1 cellular context compared by ENCODE assay signal in genomic region chr19:51703655-51704515, GRCh38.
TF ChIP-seq lines count a peak whose summit lies in the region.

No MANE protein-coding gene starts in this region.

TF ChIP-seq in K562, 482 proteins besides CTCF, POLR2A, EP300 and RAD21 (continued from another document and continues in another):
- no peak; the same call in 1 of the 2 replicates for TF ChIP-seq ZHX1 (conservative IDR thresholded peaks at IDR 0.05; ENCODE audit: low read length)
- no peak for TF ChIP-seq ZNF586 (CRISPR knock-in tag; conservative IDR thresholded peaks at IDR 0.05)
- no peak for TF ChIP-seq HNRNPUL1 (IDR thresholded peaks at IDR 0.05; ENCODE audit: low read length)
- 0 out of 2 replicates have a peak, but pooled peaks have one; percentile 4 for TF ChIP-seq DPF2 (IDR thresholded peaks at IDR 0.05)
- TF ChIP-seq ATF6 (CRISPR knock-in tag; IDR thresholded peaks at IDR 0.05) = no peak
- TF ChIP-seq SAP30 (IDR thresholded peaks at IDR 0.05; ENCODE audit: borderline replicate concordance, insufficient read depth, low read depth, low read length, poor library complexity, severe bottlenecking) = peak; percentile 28
- TF ChIP-seq PRPF4 (IDR thresholded peaks at IDR 0.05; ENCODE audit: insufficient read depth, low read depth, low read length, poor library complexity, severe bottlenecking) = no peak
- TF ChIP-seq ZNF511 (CRISPR knock-in tag; IDR thresholded peaks at IDR 0.05) = peak; percentile 66; the same call in 1 of the 2 replicates
- no peak for TF ChIP-seq ZNF280B (CRISPR knock-in tag; IDR thresholded peaks at IDR 0.05)
- no peak for TF ChIP-seq ZNF165 (CRISPR knock-in tag; IDR thresholded peaks at IDR 0.05; ENCODE audit: borderline replicate concordance)
- TF ChIP-seq AFF4 (CRISPR knock-in tag; IDR thresholded peaks at IDR 0.05) = peak; percentile 60
- TF ChIP-seq MCM7 (IDR thresholded peaks at IDR 0.05) = no peak
- no peak for TF ChIP-seq PHF21A (IDR thresholded peaks at IDR 0.05; ENCODE audit: borderline replicate concordance, low read depth)
- peak; percentile 91; the same call in 1 of the 2 replicates for TF ChIP-seq POLR2AphosphoS2 (IDR thresholded peaks at IDR 0.05; ENCODE audit: low read length)
- TF ChIP-seq FOXA3 (CRISPR knock-in tag; conservative IDR thresholded peaks at IDR 0.05 in 1 of 2, IDR thresholded peaks at IDR 0.05 in 1 of 2) = 0 out of 4 replicates have a peak, but pooled peaks of 1 of the 2 experiments have one; percentile 21
- TF ChIP-seq CTCFL (IDR thresholded peaks at IDR 0.05; ENCODE audit: borderline replicate concordance, insufficient read depth, low read depth, low read length, poor library complexity, severe bottlenecking) = peak; percentile 81
- TF ChIP-seq SRSF7 (optimal IDR thresholded peaks at IDR 0.05; ENCODE audit: low read depth, low read length) = no peak
- no peak for TF ChIP-seq FOXP4 (CRISPR knock-in tag; IDR thresholded peaks at IDR 0.05; ENCODE audit: borderline replicate concordance)
- TF ChIP-seq FOXJ3 (CRISPR knock-in tag; IDR thresholded peaks at IDR 0.05) = no peak
- TF ChIP-seq KAT7 (CRISPR knock-in tag; IDR thresholded peaks at IDR 0.05; ENCODE audit: borderline replicate concordance) = no peak
- TF ChIP-seq ZNF23 (CRISPR knock-in tag; IDR thresholded peaks at IDR 0.05) = no peak
- peak; percentile 86 for TF ChIP-seq EP400 (IDR thresholded peaks at IDR 0.05)
- no peak for TF ChIP-seq ESRRB (CRISPR knock-in tag; IDR thresholded peaks at IDR 0.05; ENCODE audit: borderline replicate concordance)
- no peak for TF ChIP-seq CEBPG (CRISPR knock-in tag; IDR thresholded peaks at IDR 0.05)
- no peak for TF ChIP-seq CEBPG (tag; conservative IDR thresholded peaks at IDR 0.05 in 1 of 2, IDR thresholded peaks at IDR 0.05 in 1 of 2)
- peak; percentile 57 for TF ChIP-seq ATF7 (IDR thresholded peaks at IDR 0.05)
- TF ChIP-seq ZNF24 (IDR thresholded peaks at IDR 0.05) = no peak
- TF ChIP-seq TEAD2 (tag; IDR thresholded peaks at IDR 0.05) = no peak
- peak; percentile 93 for TF ChIP-seq SP1 (CRISPR knock-in tag; IDR thresholded peaks at IDR 0.05)
- TF ChIP-seq CREB3 (tag; conservative IDR thresholded peaks at IDR 0.05; ENCODE audit: low read depth) = no peak
- TF ChIP-seq ZC3H8 (IDR thresholded peaks at IDR 0.05) = no peak
- TF ChIP-seq MTA3 (IDR thresholded peaks at IDR 0.05; ENCODE audit: borderline replicate concordance) = peak; percentile 70; the same call in 1 of the 2 replicates
- TF ChIP-seq SMAD1 (IDR thresholded peaks at IDR 0.05; ENCODE audit: low read depth, low read length, partially characterized antibody) = peak; percentile 30
- no peak for TF ChIP-seq ZNF408 (CRISPR knock-in tag; IDR thresholded peaks at IDR 0.05; ENCODE audit: low read depth)
- no peak for TF ChIP-seq ZC3H4 (CRISPR knock-in tag; IDR thresholded peaks at IDR 0.05; ENCODE audit: borderline replicate concordance)
- no peak for TF ChIP-seq HNRNPK (IDR thresholded peaks at IDR 0.05; ENCODE audit: low read depth, low read length, poor library complexity, severe bottlenecking)
- TF ChIP-seq ZNF740 (CRISPR knock-in tag; IDR thresholded peaks at IDR 0.05) = 0 out of 2 replicates have a peak, but pooled peaks have one; percentile 22
- no peak for TF ChIP-seq ZNF740 (tag; IDR thresholded peaks at IDR 0.05)
- no peak for TF ChIP-seq NR1H2 (CRISPR knock-in tag; IDR thresholded peaks at IDR 0.05)
- no peak; the same call in none of the 2 replicates for TF ChIP-seq POLR2H (tag; IDR thresholded peaks at IDR 0.05; ENCODE audit: low read depth)
- TF ChIP-seq NFXL1 (CRISPR knock-in tag; IDR thresholded peaks at IDR 0.05) = no peak
- 0 out of 2 replicates have a peak, but pooled peaks have one; percentile 28 for TF ChIP-seq ZNF75A (CRISPR knock-in tag; IDR thresholded peaks at IDR 0.05)
- no peak for TF ChIP-seq ZNF175 (CRISPR knock-in tag; IDR thresholded peaks at IDR 0.05; ENCODE audit: low read depth)
- no peak for TF ChIP-seq ILK (tag; IDR thresholded peaks at IDR 0.05; ENCODE audit: borderline replicate concordance, low read depth)
- TF ChIP-seq HES1 (IDR thresholded peaks at IDR 0.05; ENCODE audit: low read depth) = no peak
- TF ChIP-seq ZNF644 (tag; IDR thresholded peaks at IDR 0.05; ENCODE audit: low read depth) = no peak; the same call in 1 of the 2 replicates
- TF ChIP-seq LEF1 (IDR thresholded peaks at IDR 0.05) = no peak
- TF ChIP-seq HMGN3 (IDR thresholded peaks at IDR 0.05; ENCODE audit: borderline replicate concordance, extremely low read depth, insufficient read length, low read depth, low read length) = peak; percentile 96
- no peak for TF ChIP-seq SRSF3 (IDR thresholded peaks at IDR 0.05; ENCODE audit: insufficient read depth, low read length)
- no peak for TF ChIP-seq RBM15 (IDR thresholded peaks at IDR 0.05; ENCODE audit: insufficient read depth, low read length)
- TF ChIP-seq ZNF830 (CRISPR knock-in tag; IDR thresholded peaks at IDR 0.05) = peak; percentile 67; the same call in 1 of the 2 replicates
